Comparison of ENCODE assay signal across 34 cellular contexts in the genomic region with DNA sequence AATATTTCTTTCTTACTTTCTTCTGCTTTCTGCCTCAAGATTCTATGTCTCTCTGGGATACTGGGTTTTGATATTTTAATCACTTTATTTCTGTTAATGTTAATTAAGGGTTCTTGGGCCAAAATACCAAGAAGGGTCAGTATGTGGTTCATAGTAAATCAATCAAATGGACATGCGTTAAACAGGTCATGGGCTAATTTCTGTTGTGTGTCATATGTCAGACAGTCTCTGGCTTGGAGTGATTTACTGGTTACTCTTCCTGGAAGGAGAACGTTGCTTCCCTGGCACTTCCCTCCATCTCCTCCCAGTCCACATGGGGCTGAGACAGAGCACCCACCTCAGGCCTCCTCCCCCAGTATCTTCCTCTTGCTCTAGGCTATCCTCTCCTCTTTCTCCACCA.
"Had no signal": no experiment of that assay in that cellular context is flagged by ENCODE, and none has a peak within 500 bp of the region (broad histone marks: within the 10 kb centered on the region; RNA-seq: fewer than 3 reads in every experiment).

No MANE protein-coding gene starts in this region.

- H3K27ac Mint-ChIP-seq: activated CD4-positive, alpha-beta memory T cell treated with anti-CD3 and anti-CD28 coated beads, Interleukin-2, amount 10 ng/mL, durations not matched to agents 7 days and 5 days; activated CD8-positive, alpha-beta memory T cell treated with anti-CD3 and anti-CD28 coated beads, Interleukin-2, amount 10 ng/mL, durations not matched to agents 7 days and 5 days; activated naive CD4-positive, alpha-beta T cell treated with anti-CD3 and anti-CD28 coated beads, Interleukin-2, amount 10 ng/mL, durations not matched to agents 7 days and 5 days; activated naive CD8-positive, alpha-beta T cell; activated naive CD8-positive, alpha-beta T cell treated with anti-CD3 and anti-CD28 coated beads, Interleukin-2, amount 50 U/mL, for 24 hours; T-cell; T-helper 17 cell had no signal

- H3K9me3 Mint-ChIP-seq: activated naive CD4-positive, alpha-beta T cell treated with anti-CD3 and anti-CD28 coated beads, Interleukin-2, amount 10 ng/mL, durations not matched to agents 7 days and 5 days; activated naive CD8-positive, alpha-beta T cell treated with anti-CD3 and anti-CD28 coated beads, Interleukin-2, amount 50 U/mL, for 24 hours had no signal

- H3K27ac ChIP-seq: brain microvascular endothelial cell, SJCRH30, SK-N-MC, VCaP had no signal

- H3K4me3 Mint-ChIP-seq: activated CD4-positive, alpha-beta memory T cell treated with anti-CD3 and anti-CD28 coated beads, Interleukin-2, amount 10 ng/mL, durations not matched to agents 7 days and 5 days; activated CD8-positive, alpha-beta memory T cell treated with anti-CD3 and anti-CD28 coated beads, Interleukin-2, amount 10 ng/mL, durations not matched to agents 7 days and 5 days; activated naive CD4-positive, alpha-beta T cell treated with anti-CD3 and anti-CD28 coated beads, Interleukin-2, amount 10 ng/mL, durations not matched to agents 7 days and 5 days; activated naive CD8-positive, alpha-beta T cell; activated naive CD8-positive, alpha-beta T cell treated with anti-CD3 and anti-CD28 coated beads, Interleukin-2, amount 50 U/mL, for 24 hours; T-cell; T-helper 17 cell had no signal

- H3K4me1 Mint-ChIP-seq: activated CD4-positive, alpha-beta memory T cell treated with anti-CD3 and anti-CD28 coated beads, Interleukin-2, amount 10 ng/mL, durations not matched to agents 7 days and 5 days; activated CD8-positive, alpha-beta memory T cell treated with anti-CD3 and anti-CD28 coated beads, Interleukin-2, amount 10 ng/mL, durations not matched to agents 7 days and 5 days; activated naive CD4-positive, alpha-beta T cell treated with anti-CD3 and anti-CD28 coated beads, Interleukin-2, amount 10 ng/mL, durations not matched to agents 7 days and 5 days; activated naive CD8-positive, alpha-beta T cell treated with anti-CD3 and anti-CD28 coated beads, Interleukin-2, amount 50 U/mL, for 24 hours; T-cell; T-helper 17 cell had no signal

- H3K36me3 Mint-ChIP-seq: activated CD8-positive, alpha-beta memory T cell treated with anti-CD3 and anti-CD28 coated beads, Interleukin-2, amount 10 ng/mL, durations not matched to agents 7 days and 5 days; activated naive CD4-positive, alpha-beta T cell treated with anti-CD3 and anti-CD28 coated beads, Interleukin-2, amount 10 ng/mL, durations not matched to agents 7 days and 5 days; T-cell had no signal

- H3K27me3 ChIP-seq: brain microvascular endothelial cell had no signal

- H3K36me3 ChIP-seq: brain microvascular endothelial cell, SJCRH30 had no signal

- ATAC-seq: activated CD8-positive, alpha-beta memory T cell treated with anti-CD3 and anti-CD28 coated beads, Interleukin-2, amount 10 ng/mL, durations not matched to agents 7 days and 5 days; activated naive CD8-positive, alpha-beta T cell treated with anti-CD3 and anti-CD28 coated beads, Interleukin-2, amount 50 U/mL, for 24 hours; T-cell; T-helper 17 cell had no signal

- H3K9me3 ChIP-seq: SJCRH30 had no signal

- H3K4me1 ChIP-seq: SJCRH30 had no signal

- H3K27me3 Mint-ChIP-seq: activated CD4-positive, alpha-beta memory T cell treated with anti-CD3 and anti-CD28 coated beads, Interleukin-2, amount 10 ng/mL, durations not matched to agents 7 days and 5 days; activated CD8-positive, alpha-beta memory T cell treated with anti-CD3 and anti-CD28 coated beads, Interleukin-2, amount 10 ng/mL, durations not matched to agents 7 days and 5 days; activated naive CD8-positive, alpha-beta T cell; activated naive CD8-positive, alpha-beta T cell treated with anti-CD3 and anti-CD28 coated beads, Interleukin-2, amount 50 U/mL, for 24 hours; T-cell; T-helper 17 cell had no signal

- H3K4me3 ChIP-seq: SJCRH30, SK-N-MC had no signal

- DNase-seq: activated CD4-positive, alpha-beta memory T cell treated with anti-CD3 and anti-CD28 coated beads, Interleukin-2, amount 10 ng/mL, durations not matched to agents 7 days and 5 days; activated CD4-positive, alpha-beta T cell treated with anti-CD3 and anti-CD28 coated beads for 1 hour; activated CD4-positive, alpha-beta T cell treated with anti-CD3 and anti-CD28 coated beads for 48 hours; activated CD4-positive, CD25-positive, alpha-beta regulatory T cell; activated CD8-positive, alpha-beta memory T cell treated with anti-CD3 and anti-CD28 coated beads for 24 hours; activated CD8-positive, alpha-beta memory T cell treated with anti-CD3 and anti-CD28 coated beads, Interleukin-2, amount 10 ng/mL, durations not matched to agents 7 days and 5 days; activated CD8-positive, alpha-beta memory T cell treated with anti-CD3 and anti-CD28 coated beads, Interleukin-2, amount 50 U/mL, for 48 hours; activated effector memory CD4-positive, alpha-beta T cell treated with Interleukin-2 at 50 U/mL for 16 hours; activated naive CD4-positive, alpha-beta T cell treated with anti-CD3 and anti-CD28 coated beads, Interleukin-2, amount 10 ng/mL, durations not matched to agents 7 days and 5 days; activated naive CD8-positive, alpha-beta T cell treated with anti-CD3 and anti-CD28 coated beads, Interleukin-2, amount 50 U/mL, for 24 hours; activated T-cell treated with anti-CD3 and anti-CD28 coated beads, Interleukin-2, amount 50 U/mL, for 48 hours; aorta; brain microvascular endothelial cell; central memory CD4-positive, alpha-beta T cell; Karpas-422; KBM-7; NCI-H1105; NCI-H1417 treated with DMSO at 0.1 percent for 48 hours; NCI-H187 treated with DMSO at 0.1 percent for 48 hours; NCI-H2081; NCI-H2171 treated with DMSO at 0.1 percent for 48 hours; NCI-H2227 treated with DMSO at 0.1 percent for 48 hours; NCI-H446; NCI-H510A treated with DMSO at 0.1 percent for 48 hours; NCI-H526 treated with DMSO at 0.1 percent for 48 hours; NCI-H774; NK-92 treated with Interleukin-12 subunit alpha and Interleukin-12 subunit beta, amount 100 ng/mL, for 24 hours; Right ventricle myocardium superior; SJCRH30; T-cell; T-helper 17 cell had no signal
